ENCODE assay signal across 18 cellular contexts in genomic region chr16:47316686-47317085, GRCh38.
"Had no signal": no experiment of that assay in that cellular context is flagged by ENCODE, and none has a peak within 500 bp of the region (broad histone marks: within the 10 kb centered on the region; RNA-seq: fewer than 3 reads in every experiment).

No MANE protein-coding gene starts in this region.

- H3K27ac ChIP-seq: colonic mucosa, foreskin keratinocyte, neutrophil, tibial artery, upper lobe of left lung, uterus had no signal

- DNase-seq: colonic mucosa; dermis blood vessel endothelial cell; erythroblast; foreskin keratinocyte; islet precursor cell; naive B cell; right cardiac atrium; stimulated activated CD4-positive, alpha-beta T cell treated with anti-CD3 and anti-CD28 coated beads, Interleukin-4, amount 100 ng/mL, for 1 hour; stimulated activated CD8-positive, alpha-beta memory T cell treated with anti-CD3 and anti-CD28 coated beads, Interleukin-4, amount 100 ng/mL, for 48 hours; tibial artery; upper lobe of left lung; uterus had no signal

- H3K4me3 ChIP-seq: colonic mucosa, tibial artery, upper lobe of left lung, uterus had no signal

- H3K27me3 Mint-ChIP-seq: memory B cell; naive B cell; stimulated activated naive CD8-positive, alpha-beta T cell treated with anti-CD3 and anti-CD28 coated beads, Interleukin-15, Interleukin-2, amounts not matched to agents 100 ng/mL and 50 ng/mL, for 24 hours had no signal

- H3K4me1 Mint-ChIP-seq: stimulated activated effector memory CD8-positive, alpha-beta T cell treated with anti-CD3 and anti-CD28 coated beads, Interleukin-12 subunit alpha, Interleukin-12 subunit beta, amount 100 ng/mL, for 72 hours had no signal

- H3K4me1 ChIP-seq: colonic mucosa, uterus had no signal

- H3K27me3 ChIP-seq: colonic mucosa, foreskin keratinocyte, neutrophil, tibial artery, upper lobe of left lung, uterus had no signal

- H3K27ac Mint-ChIP-seq: memory B cell; stimulated activated effector memory CD8-positive, alpha-beta T cell treated with anti-CD3 and anti-CD28 coated beads, Interleukin-12 subunit alpha, Interleukin-12 subunit beta, amount 100 ng/mL, for 72 hours; stimulated activated naive CD8-positive, alpha-beta T cell treated with anti-CD3 and anti-CD28 coated beads, Interleukin-15, Interleukin-2, amounts not matched to agents 100 ng/mL and 50 ng/mL, for 24 hours had no signal

- H3K36me3 ChIP-seq: colonic mucosa, neutrophil, tibial artery, upper lobe of left lung, uterus had no signal

- ATAC-seq: foreskin keratinocyte; left lobe of liver; right cardiac atrium; stimulated activated effector memory CD8-positive, alpha-beta T cell treated with anti-CD3 and anti-CD28 coated beads, Interleukin-12 subunit alpha, Interleukin-12 subunit beta, amount 100 ng/mL, for 72 hours had no signal

- H3K36me3 Mint-ChIP-seq: stimulated activated effector memory CD8-positive, alpha-beta T cell treated with anti-CD3 and anti-CD28 coated beads, Interleukin-12 subunit alpha, Interleukin-12 subunit beta, amount 100 ng/mL, for 72 hours had no signal

- H3K9me3 Mint-ChIP-seq: memory B cell; nephron; stimulated activated effector memory CD8-positive, alpha-beta T cell treated with anti-CD3 and anti-CD28 coated beads, Interleukin-12 subunit alpha, Interleukin-12 subunit beta, amount 100 ng/mL, for 72 hours; stimulated activated naive CD8-positive, alpha-beta T cell treated with anti-CD3 and anti-CD28 coated beads, Interleukin-15, Interleukin-2, amounts not matched to agents 100 ng/mL and 50 ng/mL, for 24 hours had no signal

- H3K4me3 Mint-ChIP-seq: memory B cell; naive B cell; nephron; stimulated activated effector memory CD8-positive, alpha-beta T cell treated with anti-CD3 and anti-CD28 coated beads, Interleukin-12 subunit alpha, Interleukin-12 subunit beta, amount 100 ng/mL, for 72 hours; stimulated activated naive CD8-positive, alpha-beta T cell treated with anti-CD3 and anti-CD28 coated beads, Interleukin-15, Interleukin-2, amounts not matched to agents 100 ng/mL and 50 ng/mL, for 24 hours had no signal

- H3K9me3 ChIP-seq: colonic mucosa, neutrophil, tibial artery, upper lobe of left lung, uterus had no signal
